8 cellular contexts compared by ENCODE assay signal in genomic region chrX:74613350-74614192, GRCh38. TPM values are rescaled to one million over a fixed set of nuclear protein-coding genes. Genes with fewer than 3 reads are reported as not detected.
DNase-seq lines count a peak whose midpoint lies in the region; ATAC-seq and TF ChIP-seq lines count a peak whose summit lies in the region.

No MANE protein-coding gene starts in this region.

- no peaks in the 10 kb centered on the region for H3K9me3 Mint-ChIP-seq in activated CD4-positive, alpha-beta memory T cell treated with anti-CD3 and anti-CD28 coated beads for 36 hours

- H3K27ac Mint-ChIP-seq in activated CD4-positive, alpha-beta memory T cell treated with anti-CD3 and anti-CD28 coated beads for 36 hours: peak overlapping the region; percentile 99

- POLR2A ChIA-PET in AG04449 (lab: Yijun Ruan, JAX): no interaction called here
- POLR2A ChIA-PET in activated CD4-positive, alpha-beta memory T cell treated with anti-CD3 and anti-CD28 coated beads for 36 hours (lab: Charles Lee): no interaction called here

- no peaks in the 10 kb centered on the region for H3K27me3 ChIP-seq in neutrophil

- H3K36me3 Mint-ChIP-seq in activated CD4-positive, alpha-beta memory T cell treated with anti-CD3 and anti-CD28 coated beads for 36 hours: peaks cover 14% of the 10 kb centered on the region

- peak overlapping the region; percentile 97 for H3K27ac ChIP-seq in neutrophil

- DNase-seq in AG04449 (ENCODE audit: low read depth, low spot score) (no peak), GM10266 (ENCODE audit: extremely low spot score) (no peak), NCI-H1694 (lab: John Stamatoyannopoulos, UW) (peak; percentile 13), fibroblast of villous mesenchyme (ENCODE audit: low read depth) (peak; percentile 51)
- DNase-seq in activated CD4-positive, alpha-beta memory T cell treated with anti-CD3 and anti-CD28 coated beads for 36 hours: peak; percentile 12

- H3K9me3 ChIP-seq in neutrophil: no peaks in the 10 kb centered on the region

- intact Hi-C loops in activated CD4-positive, alpha-beta memory T cell treated with anti-CD3 and anti-CD28 coated beads for 36 hours (cut with micrococcal nuclease): loop anchor here (1.0 to 10.0 kb wide), 7 partner anchors 35 to 1561 kb away; partner anchors contain the start of gene PBDC1

- CTCF ChIA-PET in AG04449 (lab: Yijun Ruan, JAX): no interaction called here
- CTCF ChIA-PET in activated CD4-positive, alpha-beta memory T cell treated with anti-CD3 and anti-CD28 coated beads for 36 hours (lab: Charles Lee): no interaction called here

- no peaks in the 10 kb centered on the region for H3K27me3 Mint-ChIP-seq in activated CD4-positive, alpha-beta memory T cell treated with anti-CD3 and anti-CD28 coated beads for 36 hours

- no peaks in the 10 kb centered on the region for H3K36me3 ChIP-seq in neutrophil

- TF ChIP-seq CTCF in AG04449 (IDR thresholded peaks at IDR 0.05; ENCODE audit: insufficient read depth, low read length, missing control alignments) (no peak), GM10266 (IDR thresholded peaks at IDR 0.05; ENCODE audit: control insufficient read depth, insufficient read depth, low read depth, missing control alignments) (peak; percentile 20), fibroblast of villous mesenchyme (IDR thresholded peaks at IDR 0.05; ENCODE audit: insufficient read depth, low read depth, low read length) (no peak), neutrophil (IDR thresholded peaks at IDR 0.05) (no peak)

- H3K4me1 Mint-ChIP-seq in activated CD4-positive, alpha-beta memory T cell treated with anti-CD3 and anti-CD28 coated beads for 36 hours (ENCODE audit: low read depth): peaks cover 15% of the 10 kb centered on the region

- H3K4me3 ChIP-seq in AG04449 (ENCODE audit: low read depth, low read length) (peak overlapping the region; percentile 75), fibroblast of villous mesenchyme (ENCODE audit: low read depth, low read length) (peak overlapping the region; percentile 85), neutrophil (ENCODE audit: low read depth in 1 of 2, low read length in 1 of 2) (peak overlapping the region; percentile 71 to 82)

- H3K4me1 ChIP-seq in neutrophil (ENCODE audit: control insufficient read depth in 1 of 2, insufficient read depth in 1 of 2, low read depth in 1 of 2, low read length in 1 of 2): peaks cover 7 to 19% of the 10 kb centered on the region in 2 experiments

- peak overlapping the region; percentile 98 for H3K4me3 Mint-ChIP-seq in activated CD4-positive, alpha-beta memory T cell treated with anti-CD3 and anti-CD28 coated beads for 36 hours

- ATAC-seq in HG02588 (IDR thresholded peaks at IDR 0.05; ENCODE audit: unreplicated experiment) (no peak), HG02938 (IDR thresholded peaks at IDR 0.05; ENCODE audit: unreplicated experiment) (no peak)

RNA-seq across cellular contexts. Expression of gene RLIM, which starts 0.9 kb away (rescaled TPM):
- 10 to 100 TPM; 36.6 to 37.5 TPM for total RNA-seq in activated CD4-positive, alpha-beta memory T cell treated with anti-CD3 and anti-CD28 coated beads for 36 hours
- total RNA-seq in fibroblast of villous mesenchyme: 49.3 and 76.9 TPM in 2 replicates

Comparison
In these comparisons a context has a peak if more than half of its experiments do, and no peak if none do; other contexts are left out.
1. DNase-seq: peak in NCI-H1694 (single experiment), activated CD4-positive, alpha-beta memory T cell treated with anti-CD3 and anti-CD28 coated beads for 36 hours (single experiment) and fibroblast of villous mesenchyme (single experiment); none in AG04449 (single experiment) and GM10266 (single experiment).
2. Peak in every context shown above with its lines, with median percentiles within 50 percentile points of each other: H3K4me3 ChIP-seq.